2 cellular contexts compared by ENCODE assay signal in the genomic region with DNA sequence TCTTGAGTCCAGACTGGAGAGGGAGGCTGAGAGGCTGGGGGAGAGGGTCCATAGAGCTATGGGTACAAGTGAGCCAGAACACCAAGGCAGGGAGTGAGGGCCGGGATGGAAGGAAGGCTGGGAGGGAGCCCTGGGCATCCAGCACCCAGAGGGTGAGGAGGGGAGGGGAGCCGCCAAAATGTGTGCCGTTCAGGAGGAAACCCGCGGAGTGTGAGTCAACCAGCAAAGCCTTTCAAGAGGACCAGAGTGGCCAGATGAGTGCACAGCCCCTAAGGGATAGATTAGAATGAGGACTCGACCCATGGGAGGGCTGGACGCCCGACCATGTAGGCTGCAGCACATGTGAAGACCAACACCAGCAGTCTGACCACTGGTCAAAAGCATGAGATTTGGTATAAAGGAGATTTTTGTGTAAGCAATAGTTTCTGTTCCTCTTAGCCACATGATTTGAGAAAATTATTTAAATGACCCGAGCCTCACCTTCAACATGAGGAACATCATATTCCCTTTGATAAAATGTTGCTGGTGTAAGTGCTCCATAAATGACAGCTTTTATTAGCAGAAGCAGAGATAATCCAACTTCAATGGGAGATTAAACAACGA.
TF ChIP-seq lines count a peak whose summit lies in the region.

No MANE protein-coding gene starts in this region.

TF ChIP-seq in A549, 52 proteins besides CTCF, POLR2A, EP300 and RAD21 (continued from another document):
- TF ChIP-seq, protein P1, sequence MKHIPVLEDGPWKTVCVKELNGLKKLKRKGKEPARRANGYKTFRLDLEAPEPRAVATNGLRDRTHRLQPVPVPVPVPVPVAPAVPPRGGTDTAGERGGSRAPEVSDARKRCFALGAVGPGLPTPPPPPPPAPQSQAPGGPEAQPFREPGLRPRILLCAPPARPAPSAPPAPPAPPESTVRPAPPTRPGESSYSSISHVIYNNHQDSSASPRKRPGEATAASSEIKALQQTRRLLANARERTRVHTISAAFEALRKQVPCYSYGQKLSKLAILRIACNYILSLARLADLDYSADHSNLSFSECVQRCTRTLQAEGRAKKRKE (CRISPR knock-in tag; IDR thresholded peaks at IDR 0.05; ENCODE audit: low read depth): no peak
- TF ChIP-seq NFE2L2 (conservative IDR thresholded peaks at IDR 0.05; ENCODE audit: low read length) (no peak), FOSL2 (IDR thresholded peaks at IDR 0.05) (no peak), FOSL2 (CRISPR knock-in tag; IDR thresholded peaks at IDR 0.05) (no peak), CHD4 (IDR thresholded peaks at IDR 0.05; ENCODE audit: borderline replicate concordance) (no peak), JUN (IDR thresholded peaks at IDR 0.05) (no peak), TP53 (CRISPR knock-in tag; IDR thresholded peaks at IDR 0.05) (no peak)
- TF ChIP-seq, protein P2, sequence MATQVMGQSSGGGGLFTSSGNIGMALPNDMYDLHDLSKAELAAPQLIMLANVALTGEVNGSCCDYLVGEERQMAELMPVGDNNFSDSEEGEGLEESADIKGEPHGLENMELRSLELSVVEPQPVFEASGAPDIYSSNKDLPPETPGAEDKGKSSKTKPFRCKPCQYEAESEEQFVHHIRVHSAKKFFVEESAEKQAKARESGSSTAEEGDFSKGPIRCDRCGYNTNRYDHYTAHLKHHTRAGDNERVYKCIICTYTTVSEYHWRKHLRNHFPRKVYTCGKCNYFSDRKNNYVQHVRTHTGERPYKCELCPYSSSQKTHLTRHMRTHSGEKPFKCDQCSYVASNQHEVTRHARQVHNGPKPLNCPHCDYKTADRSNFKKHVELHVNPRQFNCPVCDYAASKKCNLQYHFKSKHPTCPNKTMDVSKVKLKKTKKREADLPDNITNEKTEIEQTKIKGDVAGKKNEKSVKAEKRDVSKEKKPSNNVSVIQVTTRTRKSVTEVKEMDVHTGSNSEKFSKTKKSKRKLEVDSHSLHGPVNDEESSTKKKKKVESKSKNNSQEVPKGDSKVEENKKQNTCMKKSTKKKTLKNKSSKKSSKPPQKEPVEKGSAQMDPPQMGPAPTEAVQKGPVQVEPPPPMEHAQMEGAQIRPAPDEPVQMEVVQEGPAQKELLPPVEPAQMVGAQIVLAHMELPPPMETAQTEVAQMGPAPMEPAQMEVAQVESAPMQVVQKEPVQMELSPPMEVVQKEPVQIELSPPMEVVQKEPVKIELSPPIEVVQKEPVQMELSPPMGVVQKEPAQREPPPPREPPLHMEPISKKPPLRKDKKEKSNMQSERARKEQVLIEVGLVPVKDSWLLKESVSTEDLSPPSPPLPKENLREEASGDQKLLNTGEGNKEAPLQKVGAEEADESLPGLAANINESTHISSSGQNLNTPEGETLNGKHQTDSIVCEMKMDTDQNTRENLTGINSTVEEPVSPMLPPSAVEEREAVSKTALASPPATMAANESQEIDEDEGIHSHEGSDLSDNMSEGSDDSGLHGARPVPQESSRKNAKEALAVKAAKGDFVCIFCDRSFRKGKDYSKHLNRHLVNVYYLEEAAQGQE (IDR thresholded peaks at IDR 0.05): no peak

TF ChIP-seq in WTC11, 78 proteins besides CTCF, POLR2A, EP300 and RAD21 (continued from another document):
- TF ChIP-seq, protein P3, sequence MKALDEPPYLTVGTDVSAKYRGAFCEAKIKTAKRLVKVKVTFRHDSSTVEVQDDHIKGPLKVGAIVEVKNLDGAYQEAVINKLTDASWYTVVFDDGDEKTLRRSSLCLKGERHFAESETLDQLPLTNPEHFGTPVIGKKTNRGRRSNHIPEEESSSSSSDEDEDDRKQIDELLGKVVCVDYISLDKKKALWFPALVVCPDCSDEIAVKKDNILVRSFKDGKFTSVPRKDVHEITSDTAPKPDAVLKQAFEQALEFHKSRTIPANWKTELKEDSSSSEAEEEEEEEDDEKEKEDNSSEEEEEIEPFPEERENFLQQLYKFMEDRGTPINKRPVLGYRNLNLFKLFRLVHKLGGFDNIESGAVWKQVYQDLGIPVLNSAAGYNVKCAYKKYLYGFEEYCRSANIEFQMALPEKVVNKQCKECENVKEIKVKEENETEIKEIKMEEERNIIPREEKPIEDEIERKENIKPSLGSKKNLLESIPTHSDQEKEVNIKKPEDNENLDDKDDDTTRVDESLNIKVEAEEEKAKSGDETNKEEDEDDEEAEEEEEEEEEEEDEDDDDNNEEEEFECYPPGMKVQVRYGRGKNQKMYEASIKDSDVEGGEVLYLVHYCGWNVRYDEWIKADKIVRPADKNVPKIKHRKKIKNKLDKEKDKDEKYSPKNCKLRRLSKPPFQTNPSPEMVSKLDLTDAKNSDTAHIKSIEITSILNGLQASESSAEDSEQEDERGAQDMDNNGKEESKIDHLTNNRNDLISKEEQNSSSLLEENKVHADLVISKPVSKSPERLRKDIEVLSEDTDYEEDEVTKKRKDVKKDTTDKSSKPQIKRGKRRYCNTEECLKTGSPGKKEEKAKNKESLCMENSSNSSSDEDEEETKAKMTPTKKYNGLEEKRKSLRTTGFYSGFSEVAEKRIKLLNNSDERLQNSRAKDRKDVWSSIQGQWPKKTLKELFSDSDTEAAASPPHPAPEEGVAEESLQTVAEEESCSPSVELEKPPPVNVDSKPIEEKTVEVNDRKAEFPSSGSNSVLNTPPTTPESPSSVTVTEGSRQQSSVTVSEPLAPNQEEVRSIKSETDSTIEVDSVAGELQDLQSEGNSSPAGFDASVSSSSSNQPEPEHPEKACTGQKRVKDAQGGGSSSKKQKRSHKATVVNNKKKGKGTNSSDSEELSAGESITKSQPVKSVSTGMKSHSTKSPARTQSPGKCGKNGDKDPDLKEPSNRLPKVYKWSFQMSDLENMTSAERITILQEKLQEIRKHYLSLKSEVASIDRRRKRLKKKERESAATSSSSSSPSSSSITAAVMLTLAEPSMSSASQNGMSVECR (CRISPR knock-in tag; IDR thresholded peaks at IDR 0.05; ENCODE audit: borderline replicate concordance): no peak
- TF ChIP-seq FOXP1 (CRISPR knock-in tag; IDR thresholded peaks at IDR 0.05; ENCODE audit: borderline replicate concordance) (no peak), EMX1 (CRISPR knock-in tag; IDR thresholded peaks at IDR 0.05) (no peak), GABPB1 (CRISPR knock-in tag; IDR thresholded peaks at IDR 0.05) (no peak), GRHL2 (CRISPR knock-in tag; IDR thresholded peaks at IDR 0.05; ENCODE audit: insufficient replicate concordance, severe bottlenecking) (no peak)
- TF ChIP-seq, protein P4, sequence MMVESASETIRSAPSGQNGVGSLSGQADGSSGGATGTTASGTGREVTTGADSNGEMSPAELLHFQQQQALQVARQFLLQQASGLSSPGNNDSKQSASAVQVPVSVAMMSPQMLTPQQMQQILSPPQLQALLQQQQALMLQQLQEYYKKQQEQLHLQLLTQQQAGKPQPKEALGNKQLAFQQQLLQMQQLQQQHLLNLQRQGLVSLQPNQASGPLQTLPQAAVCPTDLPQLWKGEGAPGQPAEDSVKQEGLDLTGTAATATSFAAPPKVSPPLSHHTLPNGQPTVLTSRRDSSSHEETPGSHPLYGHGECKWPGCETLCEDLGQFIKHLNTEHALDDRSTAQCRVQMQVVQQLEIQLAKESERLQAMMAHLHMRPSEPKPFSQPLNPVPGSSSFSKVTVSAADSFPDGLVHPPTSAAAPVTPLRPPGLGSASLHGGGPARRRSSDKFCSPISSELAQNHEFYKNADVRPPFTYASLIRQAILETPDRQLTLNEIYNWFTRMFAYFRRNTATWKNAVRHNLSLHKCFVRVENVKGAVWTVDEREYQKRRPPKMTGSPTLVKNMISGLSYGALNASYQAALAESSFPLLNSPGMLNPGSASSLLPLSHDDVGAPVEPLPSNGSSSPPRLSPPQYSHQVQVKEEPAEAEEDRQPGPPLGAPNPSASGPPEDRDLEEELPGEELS (CRISPR knock-in tag; IDR thresholded peaks at IDR 0.05): no peak
- TF ChIP-seq, protein P5, sequence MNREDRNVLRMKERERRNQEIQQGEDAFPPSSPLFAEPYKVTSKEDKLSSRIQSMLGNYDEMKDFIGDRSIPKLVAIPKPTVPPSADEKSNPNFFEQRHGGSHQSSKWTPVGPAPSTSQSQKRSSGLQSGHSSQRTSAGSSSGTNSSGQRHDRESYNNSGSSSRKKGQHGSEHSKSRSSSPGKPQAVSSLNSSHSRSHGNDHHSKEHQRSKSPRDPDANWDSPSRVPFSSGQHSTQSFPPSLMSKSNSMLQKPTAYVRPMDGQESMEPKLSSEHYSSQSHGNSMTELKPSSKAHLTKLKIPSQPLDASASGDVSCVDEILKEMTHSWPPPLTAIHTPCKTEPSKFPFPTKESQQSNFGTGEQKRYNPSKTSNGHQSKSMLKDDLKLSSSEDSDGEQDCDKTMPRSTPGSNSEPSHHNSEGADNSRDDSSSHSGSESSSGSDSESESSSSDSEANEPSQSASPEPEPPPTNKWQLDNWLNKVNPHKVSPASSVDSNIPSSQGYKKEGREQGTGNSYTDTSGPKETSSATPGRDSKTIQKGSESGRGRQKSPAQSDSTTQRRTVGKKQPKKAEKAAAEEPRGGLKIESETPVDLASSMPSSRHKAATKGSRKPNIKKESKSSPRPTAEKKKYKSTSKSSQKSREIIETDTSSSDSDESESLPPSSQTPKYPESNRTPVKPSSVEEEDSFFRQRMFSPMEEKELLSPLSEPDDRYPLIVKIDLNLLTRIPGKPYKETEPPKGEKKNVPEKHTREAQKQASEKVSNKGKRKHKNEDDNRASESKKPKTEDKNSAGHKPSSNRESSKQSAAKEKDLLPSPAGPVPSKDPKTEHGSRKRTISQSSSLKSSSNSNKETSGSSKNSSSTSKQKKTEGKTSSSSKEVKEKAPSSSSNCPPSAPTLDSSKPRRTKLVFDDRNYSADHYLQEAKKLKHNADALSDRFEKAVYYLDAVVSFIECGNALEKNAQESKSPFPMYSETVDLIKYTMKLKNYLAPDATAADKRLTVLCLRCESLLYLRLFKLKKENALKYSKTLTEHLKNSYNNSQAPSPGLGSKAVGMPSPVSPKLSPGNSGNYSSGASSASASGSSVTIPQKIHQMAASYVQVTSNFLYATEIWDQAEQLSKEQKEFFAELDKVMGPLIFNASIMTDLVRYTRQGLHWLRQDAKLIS (CRISPR knock-in tag; IDR thresholded peaks at IDR 0.05; ENCODE audit: borderline replicate concordance): no peak
TF ChIP-seq in WTC11: peak in this region for 0.
